In the genomic region with DNA sequence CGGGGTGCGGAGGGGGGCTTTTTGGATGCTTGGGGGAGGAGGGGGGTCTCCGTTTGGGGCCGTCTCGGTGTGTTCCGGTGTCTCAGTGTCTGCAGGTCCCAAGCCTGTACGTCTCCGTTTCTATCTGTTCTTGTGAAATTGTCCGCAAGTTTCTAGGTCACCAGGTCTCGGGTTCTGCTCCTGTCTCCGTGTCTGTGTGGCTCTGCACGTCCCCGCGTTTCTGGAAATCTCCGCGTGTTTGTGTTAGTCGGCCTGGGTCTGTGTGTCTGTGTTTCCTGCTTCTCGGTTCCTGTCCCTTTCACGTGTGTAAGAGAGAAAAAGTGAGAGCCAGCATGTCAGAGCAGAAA, we compare ENCODE assay signal across 8 cellular contexts. TPM values are rescaled to one million over a fixed set of nuclear protein-coding genes. Genes with fewer than 3 reads are reported as not detected.
DNase-seq lines count a peak whose midpoint lies in the region; ATAC-seq, FAIRE-seq and TF ChIP-seq lines count a peak whose summit lies in the region.

No MANE protein-coding gene starts in this region.

- CTCF ChIA-PET in HEK293T (lab: Yijun Ruan, JAX): no interaction called here

- peak; percentile 4 for ATAC-seq in mucosa of descending colon
- peak; percentile 3 for ATAC-seq in upper lobe of right lung

- H3K4me1 ChIP-seq in mucosa of descending colon (ENCODE audit: low read depth): peaks cover 14% of the 10 kb centered on the region
- H3K4me1 ChIP-seq in upper lobe of right lung: peaks cover 13% of the 10 kb centered on the region

- H3K9me3 ChIP-seq in mucosa of descending colon (no peaks in the 10 kb centered on the region), upper lobe of right lung (no peaks in the 10 kb centered on the region)

- FAIRE-seq in H54 (lab: Jason Lieb, UNC): no peak

- peak; percentile 42 for DNase-seq in CD1c-positive myeloid dendritic cell (ENCODE audit: extremely low spot score)
- peak; percentile 5 for DNase-seq in RPMI8226
- no peak for DNase-seq in dorsolateral prefrontal cortex
- peak in 1 of 3 donors; percentile 27 for DNase-seq in mucosa of descending colon
- DNase-seq in upper lobe of right lung: no peak
- DNase-seq in NCI-H1436 treated with DMSO at 0.1 percent for 48 hours (lab: John Stamatoyannopoulos, UW): no peak
- no peak for DNase-seq in H54 (ENCODE audit: insufficient read length, low spot score)
- no peak for DNase-seq in HEK293T (ENCODE audit: extremely low spot score)

- peaks cover 0 to 37% (median 23%) of the 10 kb centered on the region in 45 donors for H3K27me3 ChIP-seq in dorsolateral prefrontal cortex
- peaks cover 20% of the 10 kb centered on the region for H3K27me3 ChIP-seq in upper lobe of right lung

- TF ChIP-seq CTCF in dorsolateral prefrontal cortex (IDR thresholded peaks at IDR 0.05 in 54 of 56, conservative IDR thresholded peaks at IDR 0.05 in 2 of 56; ENCODE audit: low read depth in 1 of 56, partially characterized antibody in 56 of 56) (peak in 1 of 56 donors; percentile 2), mucosa of descending colon (IDR thresholded peaks at IDR 0.05) (no peak), upper lobe of right lung (IDR thresholded peaks at IDR 0.05) (no peak)

- peak overlapping the region in 24 of 59 donors; percentile 3 to 70 (median 35) for H3K27ac ChIP-seq in dorsolateral prefrontal cortex
- H3K27ac ChIP-seq in upper lobe of right lung: no peak overlapping the region

- intact Hi-C loops in dorsolateral prefrontal cortex (cut with DNase I) (loop anchor here (5.0 kb wide), 2 partner anchors 116 to 131 kb away; no protein-coding TSS in a partner anchor), mucosa of descending colon (cut with DNase I, micrococcal nuclease) (loop anchor here in 1 of 2 donors (5.0 kb wide), 1 partner anchor 136 kb away; no protein-coding TSS in a partner anchor), upper lobe of right lung (cut with DNase I) (loop anchor here (10.0 kb wide), 1 partner anchor 129 kb away; no protein-coding TSS in a partner anchor)

- H3K4me3 ChIP-seq in dorsolateral prefrontal cortex: peak overlapping the region; percentile 36 to 79 (median 62)
- no peak overlapping the region for H3K4me3 ChIP-seq in mucosa of descending colon
- H3K4me3 ChIP-seq in upper lobe of right lung: peak overlapping the region; percentile 60

- no peaks in the 10 kb centered on the region for H3K36me3 ChIP-seq in mucosa of descending colon (ENCODE audit: low read depth)
- H3K36me3 ChIP-seq in upper lobe of right lung: no peaks in the 10 kb centered on the region

- TF ChIP-seq POLR2A in H54 (IDR thresholded peaks at IDR 0.05; ENCODE audit: low read depth, low read length): no peak

- POLR2A ChIA-PET in HEK293T (lab: Yijun Ruan, JAX): no interaction called here

TF ChIP-seq in HEK293T, 16 proteins besides CTCF, POLR2A, EP300 and RAD21:
- TF ChIP-seq SUZ12 (IDR thresholded peaks at IDR 0.05): no peak
- TF ChIP-seq CTBP1 (IDR thresholded peaks at IDR 0.05; ENCODE audit: borderline replicate concordance): no peak
- no peak for TF ChIP-seq FOXA1 (IDR thresholded peaks at IDR 0.05)
- TF ChIP-seq LEF1 (IDR thresholded peaks at IDR 0.05; ENCODE audit: borderline replicate concordance): no peak
- TF ChIP-seq FOXM1 (IDR thresholded peaks at IDR 0.05; ENCODE audit: borderline replicate concordance): no peak
- no peak for TF ChIP-seq TARDBP (IDR thresholded peaks at IDR 0.05)
- no peak for TF ChIP-seq ELF4 (IDR thresholded peaks at IDR 0.05)
- no peak for TF ChIP-seq FOXK2 (IDR thresholded peaks at IDR 0.05)
- TF ChIP-seq SP1 (IDR thresholded peaks at IDR 0.05): no peak
- no peak for TF ChIP-seq ARNT (IDR thresholded peaks at IDR 0.05)
- TF ChIP-seq BHLHE40 (IDR thresholded peaks at IDR 0.05; ENCODE audit: borderline replicate concordance): no peak
- TF ChIP-seq PKNOX1 (IDR thresholded peaks at IDR 0.05): no peak
TF ChIP-seq in HEK293T: peak in this region for 0.

RNA-seq across cellular contexts. Expression of gene COL27A1, which starts 0.9 kb away (rescaled TPM):
- 10 to 100 TPM in 55 of 120 experiments, 1 to 10 TPM in 65; 2.5 to 32.9 (median 9.7) TPM for total RNA-seq in dorsolateral prefrontal cortex
- total RNA-seq in mucosa of descending colon: 10 to 100 TPM in 1 of 3 donors, 1 to 10 TPM in 2; 3.1 to 13.6 (median 4.0) TPM
- total RNA-seq in upper lobe of right lung: 13.7 TPM

RNA-seq across cellular contexts. Expression of gene KIF12, which starts 57.2 kb away (rescaled TPM):
- total RNA-seq in dorsolateral prefrontal cortex (1 to 10 TPM in 114 of 120 experiments, under 1 TPM in 6; 0.78 to 8.9 (median 3.6) TPM), mucosa of descending colon (10 to 100 TPM; 12.3 to 36.9 (median 13.6) TPM), upper lobe of right lung (6.2 TPM)

Comparison
In these comparisons a context has a peak if more than half of its experiments do, and no peak if none do; other contexts are left out.
1. DNase-seq: peak in CD1c-positive myeloid dendritic cell (single experiment) and RPMI8226 (single experiment); none in dorsolateral prefrontal cortex (0 of 10), upper lobe of right lung (single experiment), NCI-H1436 treated with DMSO at 0.1 percent for 48 hours (single experiment), H54 (single experiment) and HEK293T (single experiment).